Comparison of ENCODE assay signal across 16 cellular contexts in genomic region chr11:63563201-63564055, GRCh38. TPM values are rescaled to one million over a fixed set of nuclear protein-coding genes. Genes with fewer than 3 reads are reported as not detected.
DNase-seq lines count a peak whose midpoint lies in the region; ATAC-seq lines count a peak whose summit lies in the region.
"Had no signal": no experiment of that assay in that cellular context is flagged by ENCODE, and none has a peak within 500 bp of the region (broad histone marks: within the 10 kb centered on the region; RNA-seq: fewer than 3 reads in every experiment).

TSS of gene PLAAT2 (minus strand) at chr11:63563379. CDS start at chr11:63563324, 55 bp downstream.

- CTCF ChIA-PET in activated CD8-positive, alpha-beta T cell treated with anti-CD3 and anti-CD28 coated beads, Interleukin-2, amount 10 ng/mL, durations not matched to agents 7 days and 5 days (lab: Charles Lee), result interaction anchor here (1.3 to 6.4 kb wide), 3 partner anchors 11 to 75 kb away, joined by 4 to 39 read pairs (median 8); partner anchors contain the start of gene PLAAT4

- H3K9me3 Mint-ChIP-seq in stimulated activated naive CD8-positive, alpha-beta T cell treated with anti-CD3 and anti-CD28 coated beads, Interleukin-15, amount 100 ng/mL, for 72 hours, result no peaks in the 10 kb centered on the region
- no peaks in the 10 kb centered on the region for H3K9me3 Mint-ChIP-seq in activated CD8-positive, alpha-beta T cell treated with anti-CD3 and anti-CD28 coated beads, Interleukin-2, amount 10 ng/mL, durations not matched to agents 7 days and 5 days (ENCODE audit: insufficient read depth)
- H3K9me3 Mint-ChIP-seq in memory B cell, result no peaks in the 10 kb centered on the region
- H3K9me3 Mint-ChIP-seq: activated naive CD4-positive, alpha-beta T cell treated with anti-CD3 and anti-CD28 coated beads for 36 hours had no signal

- no peaks in the 10 kb centered on the region for H3K36me3 ChIP-seq in H7 (replicated peaks; ENCODE audit: control insufficient read depth, insufficient read depth, low read length)
- H3K36me3 ChIP-seq: BE2C had no signal

- POLR2A ChIA-PET in activated CD8-positive, alpha-beta T cell treated with anti-CD3 and anti-CD28 coated beads, Interleukin-2, amount 10 ng/mL, durations not matched to agents 7 days and 5 days (lab: Charles Lee), result interaction anchor here (0.6 to 5.5 kb wide), 5 partner anchors 11 to 27 kb away, joined by 3 to 27 read pairs (median 4); partner anchors contain the start of gene PLAAT4

- H3K27me3 Mint-ChIP-seq in stimulated activated naive CD8-positive, alpha-beta T cell treated with anti-CD3 and anti-CD28 coated beads, Interleukin-15, amount 100 ng/mL, for 72 hours, result no peaks in the 10 kb centered on the region
- no peaks in the 10 kb centered on the region for H3K27me3 Mint-ChIP-seq in activated CD8-positive, alpha-beta T cell treated with anti-CD3 and anti-CD28 coated beads, Interleukin-2, amount 10 ng/mL, durations not matched to agents 7 days and 5 days (ENCODE audit: low read depth)
- H3K27me3 Mint-ChIP-seq in memory B cell, result peaks cover 4% of the 10 kb centered on the region

- peak within 1 kb of the TSS in 1 of 2 donors; percentile 40 for H3K27ac Mint-ChIP-seq in stimulated activated naive CD8-positive, alpha-beta T cell treated with anti-CD3 and anti-CD28 coated beads, Interleukin-15, amount 100 ng/mL, for 72 hours
- peak within 1 kb of the TSS; percentile 39 for H3K27ac Mint-ChIP-seq in activated CD8-positive, alpha-beta T cell treated with anti-CD3 and anti-CD28 coated beads, Interleukin-2, amount 10 ng/mL, durations not matched to agents 7 days and 5 days
- peak within 1 kb of the TSS; percentile 25 for H3K27ac Mint-ChIP-seq in memory B cell
- H3K27ac Mint-ChIP-seq: activated naive CD4-positive, alpha-beta T cell treated with anti-CD3 and anti-CD28 coated beads for 36 hours had no signal

- no peaks in the 10 kb centered on the region for H3K27me3 ChIP-seq in H7 (ENCODE audit: control insufficient read depth, insufficient read depth, low read length)
- H3K27me3 ChIP-seq: BE2C had no signal

- H3K4me3 ChIP-seq in H7 (ENCODE audit: insufficient read depth, low read depth, low read length), result no peak within 1 kb of the TSS

- DNase-seq in stimulated activated naive CD8-positive, alpha-beta T cell treated with anti-CD3 and anti-CD28 coated beads, Interleukin-15, amount 100 ng/mL, for 72 hours, result no peak
- DNase-seq in stimulated activated naive CD8-positive, alpha-beta T cell treated with anti-CD3 and anti-CD28 coated beads, Interleukin-15, Interleukin-2, amounts not matched to agents 100 U/mL and 50 U/mL, for 24 hours, result no peak
- no peak for DNase-seq in activated CD8-positive, alpha-beta T cell treated with anti-CD3 and anti-CD28 coated beads, Interleukin-2, amount 10 ng/mL, durations not matched to agents 7 days and 5 days
- DNase-seq in memory B cell (ENCODE audit: low spot score in 2 of 2) (no peak), HUDEP-2 (lab: John Stamatoyannopoulos, UW; ENCODE audit: unreplicated experiment in 76 of 76) (no peak), H7 (no peak), cerebellar nuclear complex (lab: John Stamatoyannopoulos, UW) (no peak)
- DNase-seq in stimulated activated naive CD4-positive, alpha-beta T cell treated with Interleukin-2 at 50 U/mL for 16 hours (lab: John Stamatoyannopoulos, UW), result no peak
- DNase-seq: activated CD4-positive, alpha-beta T cell treated with anti-CD3 and anti-CD28 coated beads for 4 hours; HCEC 1CT; NCI-H2171 treated with DMSO at 0.1 percent for 48 hours; stimulated activated CD4-positive, alpha-beta T cell treated with anti-CD3 and anti-CD28 coated beads, Interleukin-2, amount 100 ng/mL, for 24 hours had no signal

- no peaks in the 10 kb centered on the region for H3K36me3 Mint-ChIP-seq in activated CD8-positive, alpha-beta T cell treated with anti-CD3 and anti-CD28 coated beads, Interleukin-2, amount 10 ng/mL, durations not matched to agents 7 days and 5 days (ENCODE audit: low read depth)
- no peaks in the 10 kb centered on the region for H3K36me3 Mint-ChIP-seq in memory B cell

- H3K4me1 Mint-ChIP-seq in stimulated activated naive CD8-positive, alpha-beta T cell treated with anti-CD3 and anti-CD28 coated beads, Interleukin-15, amount 100 ng/mL, for 72 hours, result peaks cover 80% of the 10 kb centered on the region
- peaks cover 63% of the 10 kb centered on the region for H3K4me1 Mint-ChIP-seq in activated CD8-positive, alpha-beta T cell treated with anti-CD3 and anti-CD28 coated beads, Interleukin-2, amount 10 ng/mL, durations not matched to agents 7 days and 5 days (ENCODE audit: low read depth)
- peaks cover 20% of the 10 kb centered on the region for H3K4me1 Mint-ChIP-seq in memory B cell

- H3K4me3 Mint-ChIP-seq in stimulated activated naive CD8-positive, alpha-beta T cell treated with anti-CD3 and anti-CD28 coated beads, Interleukin-15, amount 100 ng/mL, for 72 hours, result peak within 1 kb of the TSS in 1 of 2 donors; percentile 46
- H3K4me3 Mint-ChIP-seq in activated CD8-positive, alpha-beta T cell treated with anti-CD3 and anti-CD28 coated beads, Interleukin-2, amount 10 ng/mL, durations not matched to agents 7 days and 5 days, result no peak within 1 kb of the TSS
- H3K4me3 Mint-ChIP-seq in memory B cell, result no peak within 1 kb of the TSS
- H3K4me3 Mint-ChIP-seq: activated naive CD4-positive, alpha-beta T cell treated with anti-CD3 and anti-CD28 coated beads for 36 hours had no signal

- ATAC-seq in stimulated activated naive CD8-positive, alpha-beta T cell treated with anti-CD3 and anti-CD28 coated beads, Interleukin-15, amount 100 ng/mL, for 72 hours, result peak; percentile 5
- ATAC-seq in stimulated activated naive CD8-positive, alpha-beta T cell treated with anti-CD3 and anti-CD28 coated beads, Interleukin-15, Interleukin-2, amounts not matched to agents 100 U/mL and 50 U/mL, for 24 hours, result no peak
- no peak for ATAC-seq in activated CD8-positive, alpha-beta T cell treated with anti-CD3 and anti-CD28 coated beads, Interleukin-2, amount 10 ng/mL, durations not matched to agents 7 days and 5 days
- ATAC-seq in memory B cell (ENCODE audit: low read depth), result no peak

RNA-seq across cellular contexts. Expression of gene PLAAT2, which starts in this region (rescaled TPM):
- total RNA-seq in activated CD8-positive, alpha-beta T cell treated with anti-CD3 and anti-CD28 coated beads, Interleukin-2, amount 10 ng/mL, durations not matched to agents 7 days and 5 days, result under 1 TPM in 1 of 2 experiments, not detected in 1; 0.57 TPM
- total RNA-seq in H7 (2014; rRNA removed; shearing (Covaris generic)), result not detected in 2 replicates
- total RNA-seq: activated naive CD4-positive, alpha-beta T cell treated with anti-CD3 and anti-CD28 coated beads for 36 hours; Daoy; pulmonary artery endothelial cell had no signal
